Comparison of ENCODE assay signal across 1 cellular context in the genomic region with DNA sequence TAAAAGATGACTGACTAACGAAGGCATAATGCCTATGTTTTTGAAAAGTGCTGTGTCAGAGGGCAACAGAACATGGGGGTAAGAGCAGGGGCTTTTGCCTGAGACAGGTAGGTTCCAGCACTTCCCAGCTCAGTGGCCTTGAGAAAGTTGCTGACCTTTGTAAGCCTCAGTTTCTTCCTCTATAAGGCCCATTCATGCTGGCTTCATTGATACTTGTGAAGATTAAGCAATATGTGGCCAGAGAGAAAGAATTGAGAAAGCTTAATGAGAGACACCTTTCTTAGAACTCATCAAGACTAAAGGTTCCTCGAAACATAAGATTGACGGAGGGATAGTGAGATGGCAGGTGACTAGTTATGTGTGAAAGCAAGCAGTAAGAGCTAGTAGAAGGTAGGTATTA.
TF ChIP-seq lines count a peak whose summit lies in the region.

No MANE protein-coding gene starts in this region.

TF ChIP-seq in HepG2, 621 proteins besides CTCF, POLR2A, EP300 and RAD21:
- no peak for TF ChIP-seq CC2D1A (CRISPR knock-in tag; IDR thresholded peaks at IDR 0.05)
- TF ChIP-seq KLF13 (CRISPR knock-in tag; IDR thresholded peaks at IDR 0.05): no peak
- TF ChIP-seq ZNF891 (CRISPR knock-in tag; IDR thresholded peaks at IDR 0.05): no peak
- no peak for TF ChIP-seq GABPA (IDR thresholded peaks at IDR 0.05; ENCODE audit: low read depth, low read length)
- TF ChIP-seq GABPA (CRISPR knock-in tag; IDR thresholded peaks at IDR 0.05; ENCODE audit: low read depth): no peak
- TF ChIP-seq KDM1A (CRISPR knock-in tag; IDR thresholded peaks at IDR 0.05): no peak
- TF ChIP-seq, protein P1, sequence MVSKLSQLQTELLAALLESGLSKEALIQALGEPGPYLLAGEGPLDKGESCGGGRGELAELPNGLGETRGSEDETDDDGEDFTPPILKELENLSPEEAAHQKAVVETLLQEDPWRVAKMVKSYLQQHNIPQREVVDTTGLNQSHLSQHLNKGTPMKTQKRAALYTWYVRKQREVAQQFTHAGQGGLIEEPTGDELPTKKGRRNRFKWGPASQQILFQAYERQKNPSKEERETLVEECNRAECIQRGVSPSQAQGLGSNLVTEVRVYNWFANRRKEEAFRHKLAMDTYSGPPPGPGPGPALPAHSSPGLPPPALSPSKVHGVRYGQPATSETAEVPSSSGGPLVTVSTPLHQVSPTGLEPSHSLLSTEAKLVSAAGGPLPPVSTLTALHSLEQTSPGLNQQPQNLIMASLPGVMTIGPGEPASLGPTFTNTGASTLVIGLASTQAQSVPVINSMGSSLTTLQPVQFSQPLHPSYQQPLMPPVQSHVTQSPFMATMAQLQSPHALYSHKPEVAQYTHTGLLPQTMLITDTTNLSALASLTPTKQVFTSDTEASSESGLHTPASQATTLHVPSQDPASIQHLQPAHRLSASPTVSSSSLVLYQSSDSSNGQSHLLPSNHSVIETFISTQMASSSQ (IDR thresholded peaks at IDR 0.05; ENCODE audit: low read depth): no peak
- TF ChIP-seq, protein P1 (CRISPR knock-in tag; IDR thresholded peaks at IDR 0.05; ENCODE audit: borderline replicate concordance): no peak
- TF ChIP-seq NAIF1 (CRISPR knock-in tag; IDR thresholded peaks at IDR 0.05; ENCODE audit: borderline replicate concordance): no peak
- TF ChIP-seq, protein P2, sequence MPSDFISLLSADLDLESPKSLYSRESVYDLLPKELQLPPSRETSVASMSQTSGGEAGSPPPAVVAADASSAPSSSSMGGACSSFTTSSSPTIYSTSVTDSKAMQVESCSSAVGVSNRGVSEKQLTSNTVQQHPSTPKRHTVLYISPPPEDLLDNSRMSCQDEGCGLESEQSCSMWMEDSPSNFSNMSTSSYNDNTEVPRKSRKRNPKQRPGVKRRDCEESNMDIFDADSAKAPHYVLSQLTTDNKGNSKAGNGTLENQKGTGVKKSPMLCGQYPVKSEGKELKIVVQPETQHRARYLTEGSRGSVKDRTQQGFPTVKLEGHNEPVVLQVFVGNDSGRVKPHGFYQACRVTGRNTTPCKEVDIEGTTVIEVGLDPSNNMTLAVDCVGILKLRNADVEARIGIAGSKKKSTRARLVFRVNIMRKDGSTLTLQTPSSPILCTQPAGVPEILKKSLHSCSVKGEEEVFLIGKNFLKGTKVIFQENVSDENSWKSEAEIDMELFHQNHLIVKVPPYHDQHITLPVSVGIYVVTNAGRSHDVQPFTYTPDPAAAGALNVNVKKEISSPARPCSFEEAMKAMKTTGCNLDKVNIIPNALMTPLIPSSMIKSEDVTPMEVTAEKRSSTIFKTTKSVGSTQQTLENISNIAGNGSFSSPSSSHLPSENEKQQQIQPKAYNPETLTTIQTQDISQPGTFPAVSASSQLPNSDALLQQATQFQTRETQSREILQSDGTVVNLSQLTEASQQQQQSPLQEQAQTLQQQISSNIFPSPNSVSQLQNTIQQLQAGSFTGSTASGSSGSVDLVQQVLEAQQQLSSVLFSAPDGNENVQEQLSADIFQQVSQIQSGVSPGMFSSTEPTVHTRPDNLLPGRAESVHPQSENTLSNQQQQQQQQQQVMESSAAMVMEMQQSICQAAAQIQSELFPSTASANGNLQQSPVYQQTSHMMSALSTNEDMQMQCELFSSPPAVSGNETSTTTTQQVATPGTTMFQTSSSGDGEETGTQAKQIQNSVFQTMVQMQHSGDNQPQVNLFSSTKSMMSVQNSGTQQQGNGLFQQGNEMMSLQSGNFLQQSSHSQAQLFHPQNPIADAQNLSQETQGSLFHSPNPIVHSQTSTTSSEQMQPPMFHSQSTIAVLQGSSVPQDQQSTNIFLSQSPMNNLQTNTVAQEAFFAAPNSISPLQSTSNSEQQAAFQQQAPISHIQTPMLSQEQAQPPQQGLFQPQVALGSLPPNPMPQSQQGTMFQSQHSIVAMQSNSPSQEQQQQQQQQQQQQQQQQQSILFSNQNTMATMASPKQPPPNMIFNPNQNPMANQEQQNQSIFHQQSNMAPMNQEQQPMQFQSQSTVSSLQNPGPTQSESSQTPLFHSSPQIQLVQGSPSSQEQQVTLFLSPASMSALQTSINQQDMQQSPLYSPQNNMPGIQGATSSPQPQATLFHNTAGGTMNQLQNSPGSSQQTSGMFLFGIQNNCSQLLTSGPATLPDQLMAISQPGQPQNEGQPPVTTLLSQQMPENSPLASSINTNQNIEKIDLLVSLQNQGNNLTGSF (CRISPR knock-in tag; IDR thresholded peaks at IDR 0.05): no peak
- TF ChIP-seq, protein P3, sequence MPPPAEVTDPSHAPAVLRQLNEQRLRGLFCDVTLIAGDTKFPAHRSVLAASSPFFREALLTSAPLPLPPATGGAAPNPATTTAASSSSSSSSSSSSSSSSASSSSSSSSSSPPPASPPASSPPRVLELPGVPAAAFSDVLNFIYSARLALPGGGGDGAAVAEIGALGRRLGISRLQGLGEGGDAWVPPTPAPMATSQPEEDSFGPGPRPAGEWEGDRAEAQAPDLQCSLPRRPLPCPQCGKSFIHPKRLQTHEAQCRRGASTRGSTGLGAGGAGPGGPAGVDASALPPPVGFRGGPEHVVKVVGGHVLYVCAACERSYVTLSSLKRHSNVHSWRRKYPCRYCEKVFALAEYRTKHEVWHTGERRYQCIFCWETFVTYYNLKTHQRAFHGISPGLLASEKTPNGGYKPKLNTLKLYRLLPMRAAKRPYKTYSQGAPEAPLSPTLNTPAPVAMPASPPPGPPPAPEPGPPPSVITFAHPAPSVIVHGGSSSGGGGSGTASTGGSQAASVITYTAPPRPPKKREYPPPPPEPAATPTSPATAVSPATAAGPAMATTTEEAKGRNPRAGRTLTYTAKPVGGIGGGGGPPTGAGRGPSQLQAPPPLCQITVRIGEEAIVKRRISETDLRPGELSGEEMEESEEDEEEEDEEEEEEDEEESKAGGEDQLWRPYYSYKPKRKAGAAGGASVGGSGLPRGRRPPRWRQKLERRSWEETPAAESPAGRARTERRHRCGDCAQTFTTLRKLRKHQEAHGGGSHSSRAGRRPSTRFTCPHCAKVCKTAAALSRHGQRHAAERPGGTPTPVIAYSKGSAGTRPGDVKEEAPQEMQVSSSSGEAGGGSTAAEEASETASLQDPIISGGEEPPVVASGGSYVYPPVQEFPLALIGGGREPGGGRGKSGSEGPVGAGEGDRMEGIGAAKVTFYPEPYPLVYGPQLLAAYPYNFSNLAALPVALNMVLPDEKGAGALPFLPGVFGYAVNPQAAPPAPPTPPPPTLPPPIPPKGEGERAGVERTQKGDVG (CRISPR knock-in tag; IDR thresholded peaks at IDR 0.05; ENCODE audit: borderline replicate concordance): no peak
- TF ChIP-seq, protein P4, sequence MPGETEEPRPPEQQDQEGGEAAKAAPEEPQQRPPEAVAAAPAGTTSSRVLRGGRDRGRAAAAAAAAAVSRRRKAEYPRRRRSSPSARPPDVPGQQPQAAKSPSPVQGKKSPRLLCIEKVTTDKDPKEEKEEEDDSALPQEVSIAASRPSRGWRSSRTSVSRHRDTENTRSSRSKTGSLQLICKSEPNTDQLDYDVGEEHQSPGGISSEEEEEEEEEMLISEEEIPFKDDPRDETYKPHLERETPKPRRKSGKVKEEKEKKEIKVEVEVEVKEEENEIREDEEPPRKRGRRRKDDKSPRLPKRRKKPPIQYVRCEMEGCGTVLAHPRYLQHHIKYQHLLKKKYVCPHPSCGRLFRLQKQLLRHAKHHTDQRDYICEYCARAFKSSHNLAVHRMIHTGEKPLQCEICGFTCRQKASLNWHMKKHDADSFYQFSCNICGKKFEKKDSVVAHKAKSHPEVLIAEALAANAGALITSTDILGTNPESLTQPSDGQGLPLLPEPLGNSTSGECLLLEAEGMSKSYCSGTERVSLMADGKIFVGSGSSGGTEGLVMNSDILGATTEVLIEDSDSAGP (CRISPR knock-in tag; IDR thresholded peaks at IDR 0.05; ENCODE audit: borderline replicate concordance): no peak
- TF ChIP-seq, protein P5, sequence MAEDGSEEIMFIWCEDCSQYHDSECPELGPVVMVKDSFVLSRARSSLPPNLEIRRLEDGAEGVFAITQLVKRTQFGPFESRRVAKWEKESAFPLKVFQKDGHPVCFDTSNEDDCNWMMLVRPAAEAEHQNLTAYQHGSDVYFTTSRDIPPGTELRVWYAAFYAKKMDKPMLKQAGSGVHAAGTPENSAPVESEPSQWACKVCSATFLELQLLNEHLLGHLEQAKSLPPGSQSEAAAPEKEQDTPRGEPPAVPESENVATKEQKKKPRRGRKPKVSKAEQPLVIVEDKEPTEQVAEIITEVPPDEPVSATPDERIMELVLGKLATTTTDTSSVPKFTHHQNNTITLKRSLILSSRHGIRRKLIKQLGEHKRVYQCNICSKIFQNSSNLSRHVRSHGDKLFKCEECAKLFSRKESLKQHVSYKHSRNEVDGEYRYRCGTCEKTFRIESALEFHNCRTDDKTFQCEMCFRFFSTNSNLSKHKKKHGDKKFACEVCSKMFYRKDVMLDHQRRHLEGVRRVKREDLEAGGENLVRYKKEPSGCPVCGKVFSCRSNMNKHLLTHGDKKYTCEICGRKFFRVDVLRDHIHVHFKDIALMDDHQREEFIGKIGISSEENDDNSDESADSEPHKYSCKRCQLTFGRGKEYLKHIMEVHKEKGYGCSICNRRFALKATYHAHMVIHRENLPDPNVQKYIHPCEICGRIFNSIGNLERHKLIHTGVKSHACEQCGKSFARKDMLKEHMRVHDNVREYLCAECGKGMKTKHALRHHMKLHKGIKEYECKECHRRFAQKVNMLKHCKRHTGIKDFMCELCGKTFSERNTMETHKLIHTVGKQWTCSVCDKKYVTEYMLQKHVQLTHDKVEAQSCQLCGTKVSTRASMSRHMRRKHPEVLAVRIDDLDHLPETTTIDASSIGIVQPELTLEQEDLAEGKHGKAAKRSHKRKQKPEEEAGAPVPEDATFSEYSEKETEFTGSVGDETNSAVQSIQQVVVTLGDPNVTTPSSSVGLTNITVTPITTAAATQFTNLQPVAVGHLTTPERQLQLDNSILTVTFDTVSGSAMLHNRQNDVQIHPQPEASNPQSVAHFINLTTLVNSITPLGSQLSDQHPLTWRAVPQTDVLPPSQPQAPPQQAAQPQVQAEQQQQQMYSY (CRISPR knock-in tag; IDR thresholded peaks at IDR 0.05): no peak
- no peak for TF ChIP-seq TBL1XR1 (IDR thresholded peaks at IDR 0.05; ENCODE audit: borderline replicate concordance, low read length, partially characterized antibody)
- TF ChIP-seq, protein P6, sequence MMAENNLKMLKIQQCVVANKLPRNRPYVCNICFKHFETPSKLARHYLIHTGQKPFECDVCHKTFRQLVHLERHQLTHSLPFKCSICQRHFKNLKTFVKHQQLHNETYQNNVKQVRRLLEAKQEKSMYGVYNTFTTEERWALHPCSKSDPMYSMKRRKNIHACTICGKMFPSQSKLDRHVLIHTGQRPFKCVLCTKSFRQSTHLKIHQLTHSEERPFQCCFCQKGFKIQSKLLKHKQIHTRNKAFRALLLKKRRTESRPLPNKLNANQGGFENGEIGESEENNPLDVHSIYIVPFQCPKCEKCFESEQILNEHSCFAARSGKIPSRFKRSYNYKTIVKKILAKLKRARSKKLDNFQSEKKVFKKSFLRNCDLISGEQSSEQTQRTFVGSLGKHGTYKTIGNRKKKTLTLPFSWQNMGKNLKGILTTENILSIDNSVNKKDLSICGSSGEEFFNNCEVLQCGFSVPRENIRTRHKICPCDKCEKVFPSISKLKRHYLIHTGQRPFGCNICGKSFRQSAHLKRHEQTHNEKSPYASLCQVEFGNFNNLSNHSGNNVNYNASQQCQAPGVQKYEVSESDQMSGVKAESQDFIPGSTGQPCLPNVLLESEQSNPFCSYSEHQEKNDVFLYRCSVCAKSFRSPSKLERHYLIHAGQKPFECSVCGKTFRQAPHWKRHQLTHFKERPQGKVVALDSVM (CRISPR knock-in tag; IDR thresholded peaks at IDR 0.05): no peak
